ENCODE assay signal across 1 cellular context in the genomic region with DNA sequence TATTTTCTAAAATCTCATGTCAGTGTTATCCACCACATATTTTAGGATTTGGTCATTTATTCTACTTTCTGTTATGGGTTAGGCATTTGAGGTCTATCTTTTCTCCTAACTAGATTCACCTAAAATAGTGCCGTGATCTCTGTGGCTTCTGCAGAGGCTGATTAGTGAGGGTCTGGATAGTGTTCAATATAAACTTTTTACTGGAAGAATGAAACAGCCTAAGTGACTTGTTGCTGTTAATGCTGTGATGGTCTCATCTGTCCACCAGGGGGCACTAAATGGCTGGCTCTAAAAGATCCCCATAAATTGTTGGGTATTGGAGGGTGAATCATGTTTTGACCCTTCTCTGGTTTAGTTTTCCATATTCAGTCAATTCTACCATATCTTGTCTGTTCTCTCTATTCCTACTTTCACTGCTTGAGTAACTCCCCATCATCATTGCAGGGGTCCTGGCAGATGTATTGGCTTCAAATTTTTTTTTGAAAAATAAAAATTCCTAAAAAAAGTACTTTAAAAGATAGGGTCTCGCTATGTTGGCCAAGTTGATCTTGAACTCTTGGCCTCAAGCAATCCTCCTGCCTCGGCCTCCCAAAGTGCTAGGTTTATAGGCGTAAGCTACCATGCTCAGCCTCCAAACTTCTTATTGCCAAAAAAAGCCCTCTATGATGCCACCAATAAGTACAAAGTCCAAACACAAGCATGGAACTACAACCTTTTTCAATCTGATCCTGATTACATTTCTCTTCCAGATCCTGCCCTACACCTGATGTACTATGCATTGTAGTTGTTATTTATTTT.
TF ChIP-seq lines count a peak whose summit lies in the region.

No MANE protein-coding gene starts in this region.

TF ChIP-seq in SK-N-SH treated with all-trans-retinoic acid at 6 μM for 48 hours, 23 proteins besides CTCF, POLR2A, EP300 and RAD21 (continued from another document):
- no peak for TF ChIP-seq CSDC2 (CRISPR knock-in tag; IDR thresholded peaks at IDR 0.05)
- no peak for TF ChIP-seq OSR1 (CRISPR knock-in tag; IDR thresholded peaks at IDR 0.05)
- no peak for TF ChIP-seq TOX (CRISPR knock-in tag; IDR thresholded peaks at IDR 0.05; ENCODE audit: borderline replicate concordance)
